Comparison of ENCODE assay signal across 8 cellular contexts in genomic region chrX:155216940-155217450, GRCh38. TPM values are rescaled to one million over a fixed set of nuclear protein-coding genes. Genes with fewer than 3 reads are reported as not detected.
DNase-seq lines count a peak whose midpoint lies in the region; ATAC-seq and TF ChIP-seq lines count a peak whose summit lies in the region.

No MANE protein-coding gene starts in this region.

- peaks cover 38% of the 10 kb centered on the region for H3K79me2 ChIP-seq in hepatocyte

- H3K9me3 Mint-ChIP-seq in CD8-positive, alpha-beta T cell: no peaks in the 10 kb centered on the region

- no peaks in the 10 kb centered on the region for H3K9me2 ChIP-seq in hepatocyte (replicated peaks; ENCODE audit: insufficient read depth)

- no peak overlapping the region for H2AFZ ChIP-seq in hepatocyte

- intact Hi-C loops in CD8-positive, alpha-beta T cell (cut with DNase I, micrococcal nuclease): loop anchor here (1.0 to 10.0 kb wide), 8 partner anchors 29 to 236 kb away; partner anchors contain the start of gene RAB39B (in 2 of the 2)

- H3K4me1 Mint-ChIP-seq in CD8-positive, alpha-beta T cell (ENCODE audit: low read depth): peaks cover 32% of the 10 kb centered on the region

- no peaks in the 10 kb centered on the region for H3K27me3 ChIP-seq in CD8-positive, alpha-beta T cell (ENCODE audit: insufficient read depth, low read length)
- H3K27me3 ChIP-seq in HL-60 (ENCODE audit: insufficient read depth, poor library complexity, severe bottlenecking): no peaks in the 10 kb centered on the region
- H3K27me3 ChIP-seq in hepatocyte: no peaks in the 10 kb centered on the region

- POLR2A ChIA-PET in CD8-positive, alpha-beta T cell (lab: Charles Lee): interaction anchor here (0.6 to 2.8 kb wide), 6 partner anchors 19 to 46 kb away, joined by 3 to 18 read pairs (median 4); partner anchors contain the start of gene RAB39B

- H4K20me1 ChIP-seq in hepatocyte (ENCODE audit: insufficient read depth, poor library complexity, severe bottlenecking): no peaks in the 10 kb centered on the region

- TF ChIP-seq CTCF in CD8-positive, alpha-beta T cell (IDR thresholded peaks at IDR 0.05): no peak
- TF ChIP-seq CTCF in HL-60 (IDR thresholded peaks at IDR 0.05; ENCODE audit: insufficient read depth, low read length): no peak
- no peak for TF ChIP-seq CTCF in WI38 (IDR thresholded peaks at IDR 0.05; ENCODE audit: low read depth, low read length)
- no peak for TF ChIP-seq CTCF in hepatocyte (IDR thresholded peaks at IDR 0.05; ENCODE audit: poor library complexity)

- CTCF ChIA-PET in CD8-positive, alpha-beta T cell (lab: Charles Lee): interaction anchor here (0.7 to 4.5 kb wide), 13 partner anchors 17 to 191 kb away, joined by 3 to 22 read pairs (median 4); no protein-coding TSS in a partner anchor

- peak overlapping the region; percentile 56 for H3K27ac ChIP-seq in CD8-positive, alpha-beta T cell (ENCODE audit: low read depth, low read length)
- H3K27ac ChIP-seq in HL-60 (replicated peaks) (peak overlapping the region; percentile 95), hepatocyte (peak overlapping the region; percentile 96), skin epidermis (peak overlapping the region in 20 of 21 experiments; percentile 72 to 94 (median 89))

- H3K4me1 ChIP-seq in CD8-positive, alpha-beta T cell (ENCODE audit: insufficient read depth, low read length): peaks cover 10% of the 10 kb centered on the region
- H3K4me1 ChIP-seq in hepatocyte (ENCODE audit: insufficient read depth): no peaks in the 10 kb centered on the region

- peaks cover 11% of the 10 kb centered on the region for H3K36me3 Mint-ChIP-seq in CD8-positive, alpha-beta T cell

- no peaks in the 10 kb centered on the region for H3K27me3 Mint-ChIP-seq in CD8-positive, alpha-beta T cell (ENCODE audit: low read depth)

- WGBS in hepatocyte (ENCODE audit: low lambda C conversion rate, missing lambda C conversion rate): 32% methylated on average over 11 of the region's 11 CpGs

- no peak for ATAC-seq in CD8-positive, alpha-beta T cell

- no peak for DNase-seq in CD8-positive, alpha-beta T cell
- DNase-seq in HL-60 (ENCODE audit: low read depth in 1 of 2, low spot score in 1 of 2): no peak
- DNase-seq in hepatocyte (ENCODE audit: low spot score): peak; percentile 21
- no peak for DNase-seq in KG1 (lab: John Stamatoyannopoulos, UW)
- DNase-seq in activated CD4-positive, CD25-positive, alpha-beta regulatory T cell treated with anti-CD3 and anti-CD28 coated beads, Interleukin-2, amount 50 U/mL, for 72 hours: no peak
- no peak for DNase-seq in central memory CD4-positive, alpha-beta T cell

- H3K4me3 ChIP-seq in CD8-positive, alpha-beta T cell (ENCODE audit: low read depth, low read length): peak overlapping the region; percentile 76
- H3K4me3 ChIP-seq in HL-60 (replicated peaks; ENCODE audit: insufficient read depth, low read length) (peak overlapping the region; percentile 70), WI38 (ENCODE audit: low read depth, low read length) (peak overlapping the region; percentile 75), hepatocyte (peak overlapping the region; percentile 57), skin epidermis (peak overlapping the region; percentile 60 to 83 (median 69))

- peak overlapping the region; percentile 94 for H3K27ac Mint-ChIP-seq in CD8-positive, alpha-beta T cell

- H3K4me2 ChIP-seq in hepatocyte: peak overlapping the region; percentile 80

- no peaks in the 10 kb centered on the region for H3K36me3 ChIP-seq in CD8-positive, alpha-beta T cell (ENCODE audit: insufficient read depth, low read length)
- H3K36me3 ChIP-seq in hepatocyte (replicated peaks; ENCODE audit: insufficient read depth, low read depth): no peaks in the 10 kb centered on the region

- peak overlapping the region; percentile 89 for H3K4me3 Mint-ChIP-seq in CD8-positive, alpha-beta T cell

- no peaks in the 10 kb centered on the region for H3K9me3 ChIP-seq in CD8-positive, alpha-beta T cell (ENCODE audit: low read length)
- no peaks in the 10 kb centered on the region for H3K9me3 ChIP-seq in hepatocyte (ENCODE audit: low read depth)

RNA-seq across cellular contexts. Expression of gene VBP1, which starts 0.7 kb away (rescaled TPM):
- total RNA-seq in CD8-positive, alpha-beta T cell: 10 to 100 TPM; 10.9 to 12.6 TPM
- 56.6 and 62.8 TPM in 2 replicates for total RNA-seq in hepatocyte
- 43.9 and 44.7 TPM in 2 replicates for polyA plus RNA-seq in hepatocyte

RNA-seq across cellular contexts. Expression of gene RAB39B, which starts 47.3 kb away (rescaled TPM):
- total RNA-seq in CD8-positive, alpha-beta T cell: 1 to 10 TPM; 3.5 to 3.6 TPM
- total RNA-seq in hepatocyte: 1.00 and 1.2 TPM in 2 replicates
- polyA plus RNA-seq in hepatocyte: 0.07 and 0.24 TPM in 2 replicates
